8 cellular contexts compared by ENCODE assay signal in genomic region chr17:57422574-57423164, GRCh38.
DNase-seq lines count a peak whose midpoint lies in the region; ATAC-seq, FAIRE-seq and TF ChIP-seq lines count a peak whose summit lies in the region.

No MANE protein-coding gene starts in this region.

- POLR2A ChIA-PET in HEK293 (lab: Yijun Ruan, JAX): no interaction called here
- POLR2A ChIA-PET in CD8-positive, alpha-beta T cell (lab: Charles Lee): interaction anchor here (0.8 kb wide), 1 partner anchor 77 kb away, joined by 3 read pairs; no protein-coding TSS in a partner anchor

- no peak overlapping the region for H2AFZ ChIP-seq in smooth muscle cell (ENCODE audit: low read depth)

- no peak overlapping the region for H3K9ac ChIP-seq in smooth muscle cell (ENCODE audit: low read depth)

- no peak overlapping the region for H3K4me3 Mint-ChIP-seq in CD8-positive, alpha-beta T cell

- TF ChIP-seq CTCF in HEK293 (tag by site-specific recombination; IDR thresholded peaks at IDR 0.05): no peak
- TF ChIP-seq CTCF in CD8-positive, alpha-beta T cell (IDR thresholded peaks at IDR 0.05): no peak
- no peak for TF ChIP-seq CTCF in smooth muscle cell (IDR thresholded peaks at IDR 0.05; ENCODE audit: borderline replicate concordance, insufficient read depth, poor library complexity, severe bottlenecking)

- H3K4me3 ChIP-seq in HEK293 (ENCODE audit: low read depth, low read length): no peak overlapping the region
- H3K4me3 ChIP-seq in CD8-positive, alpha-beta T cell (ENCODE audit: low read depth, low read length): no peak overlapping the region
- no peak overlapping the region for H3K4me3 ChIP-seq in small intestine (ENCODE audit: low read depth in 1 of 2, low read length in 2 of 2)
- H3K4me3 ChIP-seq in smooth muscle cell: no peak overlapping the region

- no peak for FAIRE-seq in small intestine (lab: Jason Lieb, UNC)

- peaks cover 26% of the 10 kb centered on the region for H3K4me1 ChIP-seq in HEK293 (ENCODE audit: control insufficient read depth, insufficient read depth, low read length)
- H3K4me1 ChIP-seq in CD8-positive, alpha-beta T cell (ENCODE audit: insufficient read depth, low read length): no peaks in the 10 kb centered on the region
- peaks cover 0 to 11% of the 10 kb centered on the region in 2 donors for H3K4me1 ChIP-seq in small intestine (ENCODE audit: control insufficient read depth in 2 of 2, insufficient read depth in 1 of 2, low read depth in 1 of 2, low read length in 1 of 2)
- peaks cover 25% of the 10 kb centered on the region for H3K4me1 ChIP-seq in smooth muscle cell (ENCODE audit: low read depth)

- TF ChIP-seq POLR2A in GM18505 (IDR thresholded peaks at IDR 0.05; ENCODE audit: borderline replicate concordance, extremely low read depth, insufficient read depth, insufficient read length): no peak

- H3K36me3 Mint-ChIP-seq in CD8-positive, alpha-beta T cell: peaks cover 14% of the 10 kb centered on the region

- no peak overlapping the region for H3K27ac ChIP-seq in HEK293 (ENCODE audit: extremely low read depth, low read depth, low read length)
- no peak overlapping the region for H3K27ac ChIP-seq in CD8-positive, alpha-beta T cell (ENCODE audit: low read depth, low read length)
- H3K27ac ChIP-seq in small intestine (ENCODE audit: low read depth in 1 of 2, low read length in 1 of 2): no peak overlapping the region
- H3K27ac ChIP-seq in smooth muscle cell (ENCODE audit: low read depth): no peak overlapping the region

- H3K27me3 Mint-ChIP-seq in CD8-positive, alpha-beta T cell (ENCODE audit: low read depth): no peaks in the 10 kb centered on the region

- H3K27me3 ChIP-seq in CD8-positive, alpha-beta T cell (ENCODE audit: insufficient read depth, low read length): no peaks in the 10 kb centered on the region
- H3K27me3 ChIP-seq in small intestine (ENCODE audit: control insufficient read depth in 2 of 2, insufficient read depth in 2 of 2, low read length in 2 of 2) (no peaks in the 10 kb centered on the region), smooth muscle cell (ENCODE audit: low read depth) (no peaks in the 10 kb centered on the region)

- H3K27ac Mint-ChIP-seq in CD8-positive, alpha-beta T cell: no peak overlapping the region

- 86 to 94% (median 87%) methylated on average over 9 of the region's 9 CpGs for WGBS in small intestine, 3 donors
- WGBS in smooth muscle cell (ENCODE audit: low lambda C conversion rate): 86% methylated on average over 9 of the region's 9 CpGs

- H3K4me2 ChIP-seq in smooth muscle cell: no peak overlapping the region

- peaks cover 5% of the 10 kb centered on the region for H4K20me1 ChIP-seq in smooth muscle cell (ENCODE audit: low read depth)

- H3F3A ChIP-seq in smooth muscle cell (ENCODE audit: low read depth): peaks cover 7% of the 10 kb centered on the region

- CTCF ChIA-PET in HEK293 (lab: Yijun Ruan, JAX): interaction anchor here (0.7 kb wide), 1 partner anchor 111 kb away, joined by 3 read pairs; no protein-coding TSS in a partner anchor
- CTCF ChIA-PET in CD8-positive, alpha-beta T cell (lab: Charles Lee): no interaction called here

- intact Hi-C loops in left cardiac atrium (cut with DNase I): no loop called here
- intact Hi-C loops in CD8-positive, alpha-beta T cell (cut with DNase I, micrococcal nuclease): no loop called here

- peaks cover 17% of the 10 kb centered on the region for H3K79me2 ChIP-seq in smooth muscle cell (ENCODE audit: low read depth)

- DNase-seq in NCI-H460 (ENCODE audit: extremely low read depth, low read depth) (peak; percentile 4), left cardiac atrium (no peak), small intestine (no peak), smooth muscle cell (lab: John Stamatoyannopoulos, UW; ENCODE audit: unreplicated experiment) (no peak)
- DNase-seq in CD8-positive, alpha-beta T cell: no peak
- no peak for DNase-seq in activated effector memory CD4-positive, alpha-beta T cell treated with Interleukin-2 at 50 U/mL for 16 hours

- H3K4me1 Mint-ChIP-seq in CD8-positive, alpha-beta T cell (ENCODE audit: low read depth): peaks cover 36% of the 10 kb centered on the region

- no peaks in the 10 kb centered on the region for H3K9me3 ChIP-seq in HEK293 (ENCODE audit: control insufficient read depth, insufficient read depth, low read depth, low read length)
- no peaks in the 10 kb centered on the region for H3K9me3 ChIP-seq in CD8-positive, alpha-beta T cell (ENCODE audit: low read length)
- no peaks in the 10 kb centered on the region for H3K9me3 ChIP-seq in small intestine (ENCODE audit: control insufficient read depth, low read depth)
- H3K9me3 ChIP-seq in smooth muscle cell (replicated peaks; ENCODE audit: low read depth): no peaks in the 10 kb centered on the region

- peak; percentile 69 for ATAC-seq in GM18505 (IDR thresholded peaks at IDR 0.05; ENCODE audit: unreplicated experiment)
- ATAC-seq in left cardiac atrium: peak; percentile 84 to 93
- ATAC-seq in CD8-positive, alpha-beta T cell: no peak

- no peaks in the 10 kb centered on the region for H3K36me3 ChIP-seq in HEK293 (ENCODE audit: control insufficient read depth in 2 of 2, insufficient read depth in 1 of 2, low read length in 2 of 2)
- H3K36me3 ChIP-seq in CD8-positive, alpha-beta T cell (ENCODE audit: insufficient read depth, low read length): no peaks in the 10 kb centered on the region
- H3K36me3 ChIP-seq in small intestine (ENCODE audit: control insufficient read depth in 2 of 2, insufficient read depth in 2 of 2, low read length in 2 of 2): peaks cover 0 to 2% of the 10 kb centered on the region in 2 donors
- H3K36me3 ChIP-seq in smooth muscle cell (ENCODE audit: low read depth): no peaks in the 10 kb centered on the region

- no peaks in the 10 kb centered on the region for H3K9me3 Mint-ChIP-seq in CD8-positive, alpha-beta T cell

TF ChIP-seq in HEK293, 187 proteins besides CTCF, POLR2A, EP300 and RAD21 (continues in another document):
- TF ChIP-seq, protein P1, sequence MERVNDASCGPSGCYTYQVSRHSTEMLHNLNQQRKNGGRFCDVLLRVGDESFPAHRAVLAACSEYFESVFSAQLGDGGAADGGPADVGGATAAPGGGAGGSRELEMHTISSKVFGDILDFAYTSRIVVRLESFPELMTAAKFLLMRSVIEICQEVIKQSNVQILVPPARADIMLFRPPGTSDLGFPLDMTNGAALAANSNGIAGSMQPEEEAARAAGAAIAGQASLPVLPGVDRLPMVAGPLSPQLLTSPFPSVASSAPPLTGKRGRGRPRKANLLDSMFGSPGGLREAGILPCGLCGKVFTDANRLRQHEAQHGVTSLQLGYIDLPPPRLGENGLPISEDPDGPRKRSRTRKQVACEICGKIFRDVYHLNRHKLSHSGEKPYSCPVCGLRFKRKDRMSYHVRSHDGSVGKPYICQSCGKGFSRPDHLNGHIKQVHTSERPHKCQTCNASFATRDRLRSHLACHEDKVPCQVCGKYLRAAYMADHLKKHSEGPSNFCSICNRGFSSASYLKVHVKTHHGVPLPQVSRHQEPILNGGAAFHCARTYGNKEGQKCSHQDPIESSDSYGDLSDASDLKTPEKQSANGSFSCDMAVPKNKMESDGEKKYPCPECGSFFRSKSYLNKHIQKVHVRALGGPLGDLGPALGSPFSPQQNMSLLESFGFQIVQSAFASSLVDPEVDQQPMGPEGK (tag by site-specific recombination; IDR thresholded peaks at IDR 0.05): 0 out of 2 replicates have a peak, but pooled peaks have one; percentile 20
- TF ChIP-seq ZNF664 (tag by site-specific recombination; IDR thresholded peaks at IDR 0.05) (0 out of 2 replicates have a peak, but pooled peaks have one; percentile 6), ZNF202 (tag by site-specific recombination; IDR thresholded peaks at IDR 0.05; ENCODE audit: borderline replicate concordance) (no peak), ZBTB11 (tag by site-specific recombination; conservative IDR thresholded peaks at IDR 0.05; ENCODE audit: low read depth) (no peak), ZNF561 (tag by site-specific recombination; IDR thresholded peaks at IDR 0.05; ENCODE audit: borderline replicate concordance) (no peak)
- TF ChIP-seq, protein P2, sequence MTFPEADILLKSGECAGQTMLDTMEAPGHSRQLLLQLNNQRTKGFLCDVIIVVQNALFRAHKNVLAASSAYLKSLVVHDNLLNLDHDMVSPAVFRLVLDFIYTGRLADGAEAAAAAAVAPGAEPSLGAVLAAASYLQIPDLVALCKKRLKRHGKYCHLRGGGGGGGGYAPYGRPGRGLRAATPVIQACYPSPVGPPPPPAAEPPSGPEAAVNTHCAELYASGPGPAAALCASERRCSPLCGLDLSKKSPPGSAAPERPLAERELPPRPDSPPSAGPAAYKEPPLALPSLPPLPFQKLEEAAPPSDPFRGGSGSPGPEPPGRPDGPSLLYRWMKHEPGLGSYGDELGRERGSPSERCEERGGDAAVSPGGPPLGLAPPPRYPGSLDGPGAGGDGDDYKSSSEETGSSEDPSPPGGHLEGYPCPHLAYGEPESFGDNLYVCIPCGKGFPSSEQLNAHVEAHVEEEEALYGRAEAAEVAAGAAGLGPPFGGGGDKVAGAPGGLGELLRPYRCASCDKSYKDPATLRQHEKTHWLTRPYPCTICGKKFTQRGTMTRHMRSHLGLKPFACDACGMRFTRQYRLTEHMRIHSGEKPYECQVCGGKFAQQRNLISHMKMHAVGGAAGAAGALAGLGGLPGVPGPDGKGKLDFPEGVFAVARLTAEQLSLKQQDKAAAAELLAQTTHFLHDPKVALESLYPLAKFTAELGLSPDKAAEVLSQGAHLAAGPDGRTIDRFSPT (tag by site-specific recombination; IDR thresholded peaks at IDR 0.05): no peak
